In genomic region chr14:59261334-59261733, GRCh38 we compare ENCODE assay signal across 20 cellular contexts.
"Had no signal": no experiment of that assay in that cellular context is flagged by ENCODE, and none has a peak within 500 bp of the region (broad histone marks: within the 10 kb centered on the region; RNA-seq: fewer than 3 reads in every experiment).

No MANE protein-coding gene starts in this region.

- DNase-seq: Karpas-422, KG1, MM.1S, NCI-H1105, NCI-H1417, NCI-H1436 treated with DMSO at 0.1 percent for 48 hours, NCI-H1694, NCI-H187 treated with DMSO at 0.1 percent for 48 hours, NCI-H2029 treated with DMSO at 0.1 percent for 48 hours, NCI-H2171 treated with DMSO at 0.1 percent for 48 hours, NCI-H345, NCI-H526 treated with DMSO at 0.1 percent for 48 hours, NCI-H774, RPMI8226, SHP77, SK-N-SH, SW 1271, T-cell had no signal

- H3K9me3 ChIP-seq: SK-N-SH had no signal

- ATAC-seq: T-cell had no signal

- FAIRE-seq: RCC 7860 had no signal

- H3K27ac ChIP-seq: HL-60 had no signal
